In genomic region chr11:56967726-56968125, GRCh38 we compare ENCODE assay signal across 26 cellular contexts. TPM values are rescaled to one million over a fixed set of nuclear protein-coding genes. Genes with fewer than 3 reads are reported as not detected.
"Had no signal": no experiment of that assay in that cellular context is flagged by ENCODE, and none has a peak within 500 bp of the region (broad histone marks: within the 10 kb centered on the region; RNA-seq: fewer than 3 reads in every experiment).

No MANE protein-coding gene starts in this region.

- H3K36me3 ChIP-seq: MG63, Peyer's patch, SJCRH30 had no signal

- H3K4me3 ChIP-seq: MG63, PC-9, Peyer's patch, SJCRH30 had no signal

- ATAC-seq: Right ventricle myocardium inferior, SK-N-SH treated with all-trans-retinoic acid at 6 μM for 48 hours had no signal

- H3K27me3 ChIP-seq: MG63, Peyer's patch, SJCRH30 had no signal

- H3K9me3 ChIP-seq: MG63, Peyer's patch, SJCRH30 had no signal

- H2AFZ ChIP-seq: PC-9 had no signal

- H3K27ac ChIP-seq: PC-9, Peyer's patch, SJCRH30 had no signal

- H3K4me1 ChIP-seq: Peyer's patch, SJCRH30 had no signal

- H3K4me2 ChIP-seq: PC-9 had no signal

- DNase-seq: KBM-7, MG63, NCI-H1092, NCI-H1105 treated with DMSO at 0.1 percent for 48 hours, NCI-H1417 treated with DMSO at 0.1 percent for 48 hours, NCI-H146, NCI-H1694 treated with DMSO at 0.1 percent for 48 hours, NCI-H1930, NCI-H2081, NCI-H2107, NCI-H2227 treated with DMSO at 0.1 percent for 48 hours, NCI-H446, NCI-H510A, NCI-H524 treated with DMSO at 0.1 percent for 48 hours, NCI-H69, NCI-H774, Peyer's patch, SHP77 treated with DMSO at 0.1 percent for 48 hours, SJCRH30 had no signal

RNA-seq across cellular contexts. Expression of gene OR5AK2, which starts 21.0 kb away (rescaled TPM):
- total RNA-seq: HT-29, LHCN-M2, OCI-LY7, PC-9, Peyer's patch, Right ventricle myocardium inferior, RPMI7951, SJCRH30 had no signal
